Comparison of ENCODE assay signal across 24 cellular contexts in the genomic region with DNA sequence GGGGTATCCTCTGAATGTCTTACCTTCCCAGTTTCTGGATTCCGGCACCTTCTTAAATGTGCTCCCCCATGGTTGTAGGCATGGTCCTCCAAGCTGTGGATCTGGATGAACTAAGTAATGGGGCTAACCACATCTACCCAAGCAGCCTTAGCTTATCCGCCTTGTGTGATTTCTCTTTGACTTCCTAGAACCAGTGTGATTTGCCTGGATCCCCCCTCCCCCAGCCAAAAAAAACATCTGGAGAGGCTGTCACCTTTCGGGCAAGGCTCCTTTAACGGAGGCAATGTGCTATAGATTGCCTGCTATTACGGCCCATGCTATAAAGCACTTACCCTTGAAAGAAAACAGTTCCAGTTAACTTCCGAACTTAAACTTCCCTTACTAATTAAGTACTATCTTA.
"Had no signal": no experiment of that assay in that cellular context is flagged by ENCODE, and none has a peak within 500 bp of the region (broad histone marks: within the 10 kb centered on the region; RNA-seq: fewer than 3 reads in every experiment).

No MANE protein-coding gene starts in this region.

- DNase-seq: cortex of kidney; effector memory CD4-positive, alpha-beta T cell; heart left ventricle; hippocampal formation; left colon; left ventricle myocardium superior; mucosa of descending colon; naive thymus-derived CD8-positive, alpha-beta T cell; occipital lobe; pancreas; right cardiac atrium; stimulated activated CD4-positive, alpha-beta T cell treated with anti-CD3 and anti-CD28 coated beads, Interleukin-4, amount 100 ng/mL, for 1 hour; stimulated activated CD8-positive, alpha-beta memory T cell treated with anti-CD3 and anti-CD28 coated beads, Interleukin-4, amount 100 ng/mL, for 48 hours; stimulated activated naive CD8-positive, alpha-beta T cell treated with anti-CD3 and anti-CD28 coated beads, Interleukin-15, Interleukin-2, amounts not matched to agents 100 U/mL and 50 U/mL, for 24 hours; tibial artery; upper lobe of right lung had no signal

- ATAC-seq: esophagus mucosa; heart left ventricle; left colon; mucosa of descending colon; naive thymus-derived CD8-positive, alpha-beta T cell; pancreas; right cardiac atrium; stimulated activated effector memory CD8-positive, alpha-beta T cell treated with anti-CD3 and anti-CD28 coated beads, Interleukin-12 subunit alpha, Interleukin-12 subunit beta, amount 100 ng/mL, for 72 hours; stimulated activated naive CD8-positive, alpha-beta T cell treated with anti-CD3 and anti-CD28 coated beads, Interleukin-15, Interleukin-2, amounts not matched to agents 100 U/mL and 50 U/mL, for 24 hours; upper lobe of right lung had no signal

- H3K9me3 ChIP-seq: mucosa of descending colon, pancreas, suprapubic skin, tibial artery, upper lobe of right lung, vagina had no signal

- H3K36me3 ChIP-seq: pancreas, upper lobe of right lung had no signal

- H3K9me3 Mint-ChIP-seq: naive thymus-derived CD8-positive, alpha-beta T cell; stimulated activated effector memory CD8-positive, alpha-beta T cell treated with anti-CD3 and anti-CD28 coated beads, Interleukin-12 subunit alpha, Interleukin-12 subunit beta, amount 100 ng/mL, for 72 hours had no signal

- H3K27ac ChIP-seq: heart left ventricle, pancreas, suprapubic skin, tibial artery, upper lobe of right lung, vagina had no signal

- H3K27ac Mint-ChIP-seq: progenitor cell of endocrine pancreas had no signal

- H3K4me1 ChIP-seq: suprapubic skin, upper lobe of right lung had no signal

- H3K4me3 ChIP-seq: heart left ventricle, lung, mucosa of descending colon, pancreas, suprapubic skin, tibial artery, upper lobe of right lung, vagina had no signal

- H3K27me3 ChIP-seq: heart left ventricle, pancreas, suprapubic skin, tibial artery, upper lobe of right lung, vagina had no signal

- H3K27me3 Mint-ChIP-seq: naive thymus-derived CD8-positive, alpha-beta T cell; progenitor cell of endocrine pancreas had no signal

- FAIRE-seq: endometrium, frontal cortex, pancreas had no signal

- H3K4me3 Mint-ChIP-seq: naive thymus-derived CD8-positive, alpha-beta T cell; stimulated activated effector memory CD8-positive, alpha-beta T cell treated with anti-CD3 and anti-CD28 coated beads, Interleukin-12 subunit alpha, Interleukin-12 subunit beta, amount 100 ng/mL, for 72 hours had no signal
